ENCODE assay signal across 1 cellular context in genomic region chr11:64305075-64305690, GRCh38.
TF ChIP-seq lines count a peak whose summit lies in the region.

Gene ESRRA (plus strand): TSS chr11:64305524. CDS start chr11:64307180, 1,656 bp downstream.

TF ChIP-seq in HepG2, 621 proteins besides CTCF, POLR2A, EP300 and RAD21 (continued from another document and continues in another):
- TF ChIP-seq PRDM15 (CRISPR knock-in tag; IDR thresholded peaks at IDR 0.05) (no peak), SP2 (CRISPR knock-in tag; IDR thresholded peaks at IDR 0.05) (peak; percentile 57), ZSCAN21 (CRISPR knock-in tag; IDR thresholded peaks at IDR 0.05; ENCODE audit: borderline replicate concordance) (no peak), RBM39 (IDR thresholded peaks at IDR 0.05; ENCODE audit: low read depth, low read length, poor library complexity, severe bottlenecking) (peak; percentile 6), NFYC (CRISPR knock-in tag; IDR thresholded peaks at IDR 0.05) (peak; percentile 46), KAT8 (CRISPR knock-in tag; IDR thresholded peaks at IDR 0.05) (0 out of 2 replicates have a peak, but pooled peaks have one; percentile 19), SCMH1 (CRISPR knock-in tag; IDR thresholded peaks at IDR 0.05; ENCODE audit: borderline replicate concordance) (no peak), KLF16 (CRISPR knock-in tag; IDR thresholded peaks at IDR 0.05) (peak in 1 of 2 experiments; percentile 17; a peak in 1 of 4 replicates), TAF1 (CRISPR knock-in tag; IDR thresholded peaks at IDR 0.05) (0 out of 2 replicates have a peak, but pooled peaks have one; percentile 29), KMT2B (CRISPR knock-in tag; IDR thresholded peaks at IDR 0.05) (no peak), ZFYVE20 (CRISPR knock-in tag; IDR thresholded peaks at IDR 0.05; ENCODE audit: borderline replicate concordance, low read depth) (no peak), ARID5B (CRISPR knock-in tag; IDR thresholded peaks at IDR 0.05) (no peak), ZNF7 (CRISPR knock-in tag; IDR thresholded peaks at IDR 0.05) (no peak), ZSCAN9 (CRISPR knock-in tag; IDR thresholded peaks at IDR 0.05; ENCODE audit: borderline replicate concordance) (no peak; the same call in 1 of the 2 replicates), MEF2D (CRISPR knock-in tag; IDR thresholded peaks at IDR 0.05) (0 out of 2 replicates have a peak, but pooled peaks have one; percentile 1), GABPB1 (CRISPR knock-in tag; IDR thresholded peaks at IDR 0.05) (peak; percentile 61; the same call in 1 of the 2 replicates), TFAP4 (IDR thresholded peaks at IDR 0.05; ENCODE audit: borderline replicate concordance, low read depth) (peak; percentile 95), MYPOP (CRISPR knock-in tag; IDR thresholded peaks at IDR 0.05) (no peak), ZNF574 (CRISPR knock-in tag; IDR thresholded peaks at IDR 0.05) (no peak; the same call in 1 of the 2 replicates), ZBTB8A (CRISPR knock-in tag; IDR thresholded peaks at IDR 0.05; ENCODE audit: borderline replicate concordance, low read depth) (no peak), LCORL (IDR thresholded peaks at IDR 0.05) (no peak), LCORL (CRISPR knock-in tag; IDR thresholded peaks at IDR 0.05) (no peak), ETV5 (CRISPR knock-in tag; IDR thresholded peaks at IDR 0.05; ENCODE audit: borderline replicate concordance) (0 out of 2 replicates have a peak, but pooled peaks have one; percentile 11), ZNF552 (CRISPR knock-in tag; IDR thresholded peaks at IDR 0.05; ENCODE audit: borderline replicate concordance) (no peak), ATF4 (CRISPR knock-in tag; IDR thresholded peaks at IDR 0.05) (no peak), TOE1 (CRISPR knock-in tag; IDR thresholded peaks at IDR 0.05) (no peak), ZNF547 (CRISPR knock-in tag; IDR thresholded peaks at IDR 0.05) (no peak), MNT (IDR thresholded peaks at IDR 0.05) (0 out of 2 replicates have a peak, but pooled peaks have one; percentile 7), GATAD2A (CRISPR knock-in tag; IDR thresholded peaks at IDR 0.05) (peak; percentile 45; the same call in 1 of the 2 replicates), ZNF556 (CRISPR knock-in tag; IDR thresholded peaks at IDR 0.05; ENCODE audit: borderline replicate concordance) (no peak), ZNF549 (CRISPR knock-in tag; IDR thresholded peaks at IDR 0.05) (no peak), MXD4 (CRISPR knock-in tag; IDR thresholded peaks at IDR 0.05) (no peak), SP1 (IDR thresholded peaks at IDR 0.05) (no peak), SP1 (CRISPR knock-in tag; IDR thresholded peaks at IDR 0.05) (peak; percentile 91), ZBTB21 (CRISPR knock-in tag; IDR thresholded peaks at IDR 0.05) (no peak), HHEX (CRISPR knock-in tag; IDR thresholded peaks at IDR 0.05) (no peak)
- TF ChIP-seq, protein P1, sequence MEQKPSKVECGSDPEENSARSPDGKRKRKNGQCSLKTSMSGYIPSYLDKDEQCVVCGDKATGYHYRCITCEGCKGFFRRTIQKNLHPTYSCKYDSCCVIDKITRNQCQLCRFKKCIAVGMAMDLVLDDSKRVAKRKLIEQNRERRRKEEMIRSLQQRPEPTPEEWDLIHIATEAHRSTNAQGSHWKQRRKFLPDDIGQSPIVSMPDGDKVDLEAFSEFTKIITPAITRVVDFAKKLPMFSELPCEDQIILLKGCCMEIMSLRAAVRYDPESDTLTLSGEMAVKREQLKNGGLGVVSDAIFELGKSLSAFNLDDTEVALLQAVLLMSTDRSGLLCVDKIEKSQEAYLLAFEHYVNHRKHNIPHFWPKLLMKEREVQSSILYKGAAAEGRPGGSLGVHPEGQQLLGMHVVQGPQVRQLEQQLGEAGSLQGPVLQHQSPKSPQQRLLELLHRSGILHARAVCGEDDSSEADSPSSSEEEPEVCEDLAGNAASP (CRISPR knock-in tag; IDR thresholded peaks at IDR 0.05; ENCODE audit: borderline replicate concordance) = peak; percentile 22; the same call in 1 of the 2 replicates
- TF ChIP-seq, protein P2, sequence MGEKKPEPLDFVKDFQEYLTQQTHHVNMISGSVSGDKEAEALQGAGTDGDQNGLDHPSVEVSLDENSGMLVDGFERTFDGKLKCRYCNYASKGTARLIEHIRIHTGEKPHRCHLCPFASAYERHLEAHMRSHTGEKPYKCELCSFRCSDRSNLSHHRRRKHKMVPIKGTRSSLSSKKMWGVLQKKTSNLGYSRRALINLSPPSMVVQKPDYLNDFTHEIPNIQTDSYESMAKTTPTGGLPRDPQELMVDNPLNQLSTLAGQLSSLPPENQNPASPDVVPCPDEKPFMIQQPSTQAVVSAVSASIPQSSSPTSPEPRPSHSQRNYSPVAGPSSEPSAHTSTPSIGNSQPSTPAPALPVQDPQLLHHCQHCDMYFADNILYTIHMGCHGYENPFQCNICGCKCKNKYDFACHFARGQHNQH (CRISPR knock-in tag; IDR thresholded peaks at IDR 0.05) = peak; percentile 53; the same call in 1 of the 2 replicates
- TF ChIP-seq, protein P3, sequence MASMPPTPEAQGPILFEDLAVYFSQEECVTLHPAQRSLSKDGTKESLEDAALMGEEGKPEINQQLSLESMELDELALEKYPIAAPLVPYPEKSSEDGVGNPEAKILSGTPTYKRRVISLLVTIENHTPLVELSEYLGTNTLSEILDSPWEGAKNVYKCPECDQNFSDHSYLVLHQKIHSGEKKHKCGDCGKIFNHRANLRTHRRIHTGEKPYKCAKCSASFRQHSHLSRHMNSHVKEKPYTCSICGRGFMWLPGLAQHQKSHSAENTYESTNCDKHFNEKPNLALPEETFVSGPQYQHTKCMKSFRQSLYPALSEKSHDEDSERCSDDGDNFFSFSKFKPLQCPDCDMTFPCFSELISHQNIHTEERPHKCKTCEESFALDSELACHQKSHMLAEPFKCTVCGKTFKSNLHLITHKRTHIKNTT (CRISPR knock-in tag; IDR thresholded peaks at IDR 0.05) = no peak
